Comparison of ENCODE assay signal across 13 cellular contexts in the genomic region with DNA sequence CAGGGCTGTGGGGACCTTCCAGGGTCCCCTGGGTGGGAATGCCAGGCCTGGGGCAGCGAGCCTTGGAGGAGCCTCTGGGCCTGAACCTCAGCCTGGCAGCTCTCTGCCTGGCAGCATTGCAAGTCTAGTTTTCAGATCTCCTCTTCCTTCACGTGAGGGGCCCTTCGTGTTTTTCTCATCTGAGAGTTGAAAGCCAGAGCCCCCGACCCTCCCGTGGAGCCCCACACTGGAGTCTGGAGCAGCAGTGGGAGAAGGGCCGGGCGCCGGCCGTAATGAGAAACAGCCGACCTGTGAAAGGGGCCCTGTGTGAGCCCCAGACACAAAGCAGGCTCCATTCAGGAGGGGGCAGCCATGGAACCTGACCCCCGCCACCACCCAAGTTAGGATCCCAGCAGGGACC. TPM values are rescaled to one million over a fixed set of nuclear protein-coding genes. Genes with fewer than 3 reads are reported as not detected.
A peak's percentile ranks its signal among the peaks of the same experiment; 100 is the strongest.
DNase-seq lines count a peak whose midpoint lies in the region; ATAC-seq and TF ChIP-seq lines count a peak whose summit lies in the region.
"Had no signal": no experiment of that assay in that cellular context is flagged by ENCODE, and none has a peak within 500 bp of the region (broad histone marks: within the 10 kb centered on the region; RNA-seq: fewer than 3 reads in every experiment).

No MANE protein-coding gene starts in this region.

- peak; percentile 0 for ATAC-seq in sciatic nerve
- ATAC-seq: naive thymus-derived CD8-positive, alpha-beta T cell had no signal

- no peaks in the 10 kb centered on the region for H3K9me3 ChIP-seq in NT2/D1 (ENCODE audit: insufficient read depth, low read length)

- intact Hi-C loops in sciatic nerve (cut with DNase I): no loop called here

- CTCF ChIA-PET in AG04449 (lab: Yijun Ruan, JAX): interaction anchor here (0.7 to 1.0 kb wide), 3 partner anchors 47 to 100 kb away, joined by 3 to 4 read pairs (median 3); no protein-coding TSS in a partner anchor

- POLR2A ChIA-PET in AG04449 (lab: Yijun Ruan, JAX): interaction anchor here (1.0 kb wide), 1 partner anchor 19 kb away, joined by 5 read pairs; the partner anchor contains the start of gene TMED1

- no peak for DNase-seq in AG04449 (ENCODE audit: low read depth, low spot score)
- DNase-seq in NT2/D1 (ENCODE audit: low read depth, low spot score): no peak
- DNase-seq in fibroblast of pulmonary artery (ENCODE audit: low read depth): no peak
- DNase-seq in sciatic nerve (ENCODE audit: low spot score): no peak
- no peak for DNase-seq in AG08395 (ENCODE audit: low spot score)
- no peak for DNase-seq in NCI-H146 treated with DMSO at 0.1 percent for 48 hours (lab: John Stamatoyannopoulos, UW; ENCODE audit: unreplicated experiment)
- DNase-seq in ecto neural progenitor cell (ENCODE audit: low spot score): no peak
- no peak for DNase-seq in DMS 273 treated with DMSO at 0.1 percent for 48 hours (lab: John Stamatoyannopoulos, UW)
- DNase-seq: CD4-positive, alpha-beta T cell; KBM-7; naive thymus-derived CD8-positive, alpha-beta T cell; NCI-H1930; substantia nigra had no signal

- peaks cover 18% of the 10 kb centered on the region for H3K4me1 ChIP-seq in NT2/D1 (ENCODE audit: insufficient read depth, insufficient read length)

- peaks cover 82% of the 10 kb centered on the region for H3K36me3 ChIP-seq in NT2/D1 (ENCODE audit: insufficient read depth, insufficient read length, low read length)

- peak overlapping the region; percentile 39 for H3K9ac ChIP-seq in NT2/D1 (ENCODE audit: insufficient read length, low read depth)

- peak overlapping the region; percentile 96 for H3K4me3 ChIP-seq in AG04449 (ENCODE audit: low read depth, low read length)
- H3K4me3 ChIP-seq in NT2/D1 (ENCODE audit: insufficient read length, low read depth): no peak overlapping the region
- H3K4me3 ChIP-seq in fibroblast of pulmonary artery (replicated peaks; ENCODE audit: low read depth, low read length): peak overlapping the region; percentile 55

- no peaks in the 10 kb centered on the region for H3K27me3 ChIP-seq in NT2/D1 (ENCODE audit: insufficient read depth, insufficient read length)

- no peak for TF ChIP-seq CTCF in AG04449 (IDR thresholded peaks at IDR 0.05; ENCODE audit: insufficient read depth, low read length, missing control alignments)
- no peak for TF ChIP-seq CTCF in fibroblast of pulmonary artery (IDR thresholded peaks at IDR 0.05; ENCODE audit: low read length, missing control alignments)

RNA-seq across cellular contexts. Expression of gene TMED1, which starts 19.3 kb away (rescaled TPM):
- total RNA-seq in sciatic nerve: 20.0 TPM

RNA-seq across cellular contexts. Expression of gene C19orf38, which starts 31.5 kb away (rescaled TPM):
- total RNA-seq in sciatic nerve: 2.7 TPM

RNA-seq across cellular contexts. Expression of gene CARM1, which starts 54.7 kb away (rescaled TPM):
- 33.3 TPM for total RNA-seq in sciatic nerve
